In genomic region chr3:24673596-24673995, GRCh38 we compare ENCODE assay signal across 26 cellular contexts.
"Had no signal": no experiment of that assay in that cellular context is flagged by ENCODE, and none has a peak within 500 bp of the region (broad histone marks: within the 10 kb centered on the region; RNA-seq: fewer than 3 reads in every experiment).

No MANE protein-coding gene starts in this region.

- H3K36me3 ChIP-seq: colonic mucosa, esophagus squamous epithelium, gastrocnemius medialis, heart right ventricle, left lung, lower lobe of right lung had no signal

- FAIRE-seq: endometrium, kidney had no signal

- H3K4me1 ChIP-seq: colonic mucosa, esophagus squamous epithelium, gastrocnemius medialis, left lung, lower lobe of right lung had no signal

- H3K27me3 ChIP-seq: colonic mucosa, esophagus squamous epithelium, gastrocnemius medialis, left lung had no signal

- ATAC-seq: effector memory CD8-positive, alpha-beta T cell; esophagus mucosa; gastrocnemius medialis; heart right ventricle; left colon; left lung; left ventricle myocardium superior; lower lobe of right lung; mucosa of descending colon had no signal

- H3K4me3 ChIP-seq: colonic mucosa, esophagus squamous epithelium, gastrocnemius medialis, heart right ventricle, left lung, lower lobe of right lung, mucosa of descending colon had no signal

- H3K9me3 ChIP-seq: colonic mucosa, esophagus squamous epithelium, gastrocnemius medialis, heart right ventricle, left lung, lower lobe of right lung, mucosa of descending colon had no signal

- H3K27ac ChIP-seq: colonic mucosa, epithelial cell of prostate, esophagus squamous epithelium, gastrocnemius medialis, heart right ventricle, left lung, lower lobe of right lung had no signal

- DNase-seq: colonic mucosa; cortex of kidney; effector CD8-positive, alpha-beta T cell; effector memory CD8-positive, alpha-beta T cell; erythroblast; esophagus squamous epithelium; foreskin fibroblast; foreskin melanocyte; gastrocnemius medialis; glutamatergic neuron; head of caudate nucleus; heart right ventricle; hippocampal formation; islet precursor cell; kidney; kidney glomerular epithelial cell; left colon; left lung; left ventricle myocardium superior; lower lobe of right lung; mesenchymal stem cell; mucosa of descending colon; naive B cell had no signal
